Comparison of ENCODE assay signal across 11 cellular contexts in genomic region chr12:94157891-94158495, GRCh38. TPM values are rescaled to one million over a fixed set of nuclear protein-coding genes. Genes with fewer than 3 reads are reported as not detected.
DNase-seq lines count a peak whose midpoint lies in the region; ATAC-seq and TF ChIP-seq lines count a peak whose summit lies in the region.
"Had no signal": no experiment of that assay in that cellular context is flagged by ENCODE, and none has a peak within 500 bp of the region (broad histone marks: within the 10 kb centered on the region; RNA-seq: fewer than 3 reads in every experiment).

No MANE protein-coding gene starts in this region.

- H3K4me3 ChIP-seq in prostate gland = no peak overlapping the region
- no peak overlapping the region for H3K4me3 ChIP-seq in vagina
- H3K4me3 ChIP-seq in mammary epithelial cell (replicated peaks in 1 of 3; ENCODE audit: insufficient read depth in 1 of 3, low read depth in 2 of 3, low read length in 3 of 3) = no peak overlapping the region

- H3K79me2 ChIP-seq in mammary epithelial cell (ENCODE audit: insufficient read depth, low read length) = no peaks in the 10 kb centered on the region

- no peaks in the 10 kb centered on the region for H3K36me3 ChIP-seq in prostate gland
- H3K36me3 ChIP-seq in vagina = no peaks in the 10 kb centered on the region
- no peaks in the 10 kb centered on the region for H3K36me3 ChIP-seq in mammary epithelial cell (ENCODE audit: insufficient read depth, low read length)

- no peak overlapping the region for H3K9ac ChIP-seq in mammary epithelial cell (ENCODE audit: insufficient read depth, low read length)

- no peak for TF ChIP-seq POLR2A in prostate gland (IDR thresholded peaks at IDR 0.05)
- no peak for TF ChIP-seq POLR2A in vagina (IDR thresholded peaks at IDR 0.05)

- TF ChIP-seq CTCF in prostate gland (IDR thresholded peaks at IDR 0.05) = no peak
- no peak for TF ChIP-seq CTCF in vagina (IDR thresholded peaks at IDR 0.05)
- TF ChIP-seq CTCF in mammary epithelial cell (conservative IDR thresholded peaks at IDR 0.05 in 1 of 2, IDR thresholded peaks at IDR 0.05 in 1 of 2; ENCODE audit: extremely low read depth in 1 of 2, insufficient read depth in 1 of 2, low read depth in 1 of 2, low read length in 2 of 2) = no peak

- in situ Hi-C loops in mammary epithelial cell (cut with MboI; ENCODE audit: low sequenced_read_pairs in 2 of 2) = no loop called here

- no peak overlapping the region for H2AFZ ChIP-seq in mammary epithelial cell (ENCODE audit: low read depth, low read length)

- H3K4me3 Mint-ChIP-seq in activated naive CD8-positive, alpha-beta T cell treated with anti-CD3 and anti-CD28 coated beads, Interleukin-2, amount 10 ng/mL, durations not matched to agents 7 days and 5 days = no peak overlapping the region
- H3K4me3 Mint-ChIP-seq in activated naive CD8-positive, alpha-beta T cell treated with anti-CD3 and anti-CD28 coated beads, Interleukin-2, amount 50 U/mL, for 24 hours = no peak overlapping the region
- H3K4me3 Mint-ChIP-seq: WTC11 had no signal

- H3K27ac ChIP-seq in prostate gland = no peak overlapping the region
- H3K27ac ChIP-seq in vagina = no peak overlapping the region
- H3K27ac ChIP-seq in mammary epithelial cell (ENCODE audit: insufficient read depth, low read depth, low read length) = no peak overlapping the region
- H3K27ac ChIP-seq: C4-2B had no signal

- no peaks in the 10 kb centered on the region for H3K27me3 Mint-ChIP-seq in activated naive CD8-positive, alpha-beta T cell treated with anti-CD3 and anti-CD28 coated beads, Interleukin-2, amount 10 ng/mL, durations not matched to agents 7 days and 5 days
- H3K27me3 Mint-ChIP-seq in activated naive CD8-positive, alpha-beta T cell treated with anti-CD3 and anti-CD28 coated beads, Interleukin-2, amount 50 U/mL, for 24 hours = no peaks in the 10 kb centered on the region

- H3K9me3 ChIP-seq in prostate gland (no peaks in the 10 kb centered on the region), vagina (no peaks in the 10 kb centered on the region), mammary epithelial cell (replicated peaks; ENCODE audit: insufficient read depth, low read length) (no peaks in the 10 kb centered on the region)

- no peaks in the 10 kb centered on the region for H4K20me1 ChIP-seq in mammary epithelial cell (ENCODE audit: insufficient read depth, low read length)

- CTCF ChIA-PET in mammary epithelial cell (lab: Charles Lee; ENCODE audit: low non-redundant PET) = no interaction called here

- POLR2A ChIA-PET in activated naive CD8-positive, alpha-beta T cell treated with anti-CD3 and anti-CD28 coated beads, Interleukin-2, amount 10 ng/mL, durations not matched to agents 7 days and 5 days (lab: Charles Lee) = interaction anchor here (1.2 kb wide), 1 partner anchor 16 kb away, joined by 4 read pairs; no protein-coding TSS in a partner anchor

- H3K36me3 Mint-ChIP-seq in activated naive CD8-positive, alpha-beta T cell treated with anti-CD3 and anti-CD28 coated beads, Interleukin-2, amount 10 ng/mL, durations not matched to agents 7 days and 5 days = peaks cover 57% of the 10 kb centered on the region
- peaks cover 5% of the 10 kb centered on the region for H3K36me3 Mint-ChIP-seq in activated naive CD8-positive, alpha-beta T cell treated with anti-CD3 and anti-CD28 coated beads, Interleukin-2, amount 50 U/mL, for 24 hours (ENCODE audit: low read depth)
- H3K36me3 Mint-ChIP-seq: WTC11 had no signal

- ATAC-seq in activated naive CD8-positive, alpha-beta T cell treated with anti-CD3 and anti-CD28 coated beads, Interleukin-2, amount 10 ng/mL, durations not matched to agents 7 days and 5 days (ENCODE audit: low read depth) = no peak
- no peak for ATAC-seq in activated naive CD8-positive, alpha-beta T cell treated with anti-CD3 and anti-CD28 coated beads, Interleukin-2, amount 50 U/mL, for 24 hours
- peak; percentile 74 for ATAC-seq in HG02973 (IDR thresholded peaks at IDR 0.05; ENCODE audit: unreplicated experiment)
- ATAC-seq: WTC11 had no signal

- H3K4me1 Mint-ChIP-seq in activated naive CD8-positive, alpha-beta T cell treated with anti-CD3 and anti-CD28 coated beads, Interleukin-2, amount 10 ng/mL, durations not matched to agents 7 days and 5 days = peaks cover 27% of the 10 kb centered on the region
- H3K4me1 Mint-ChIP-seq in activated naive CD8-positive, alpha-beta T cell treated with anti-CD3 and anti-CD28 coated beads, Interleukin-2, amount 50 U/mL, for 24 hours = peaks cover 16% of the 10 kb centered on the region

- H3K27ac Mint-ChIP-seq in activated naive CD8-positive, alpha-beta T cell treated with anti-CD3 and anti-CD28 coated beads, Interleukin-2, amount 10 ng/mL, durations not matched to agents 7 days and 5 days = peak overlapping the region; percentile 8
- H3K27ac Mint-ChIP-seq in activated naive CD8-positive, alpha-beta T cell treated with anti-CD3 and anti-CD28 coated beads, Interleukin-2, amount 50 U/mL, for 24 hours = no peak overlapping the region
- H3K27ac Mint-ChIP-seq: WTC11 had no signal

- dilution Hi-C loops in mammary epithelial cell (cut with HindIII; ENCODE audit: low sequenced_read_pairs) = no loop called here

- intact Hi-C loops in prostate gland (cut with DNase I) = no loop called here
- intact Hi-C loops in vagina (cut with DNase I) = no loop called here
- intact Hi-C loops in mammary epithelial cell (cut with micrococcal nuclease) = no loop called here

- H3K4me1 ChIP-seq in prostate gland (replicated peaks) = no peaks in the 10 kb centered on the region
- H3K4me1 ChIP-seq in vagina = no peaks in the 10 kb centered on the region
- no peaks in the 10 kb centered on the region for H3K4me1 ChIP-seq in mammary epithelial cell (ENCODE audit: insufficient read depth, low read length)

- H3K27me3 ChIP-seq in prostate gland (replicated peaks; ENCODE audit: insufficient read depth) = no peaks in the 10 kb centered on the region
- H3K27me3 ChIP-seq in vagina = no peaks in the 10 kb centered on the region
- peaks cover 4% of the 10 kb centered on the region for H3K27me3 ChIP-seq in mammary epithelial cell (ENCODE audit: insufficient read depth, low read length)

- no TSS peak for BruUV-seq in mammary epithelial cell (replicated peaks; lab: Mats Ljungman, UMichigan)

- 58% methylated on average over 8 of the region's 8 CpGs for WGBS in prostate gland
- 69% methylated on average over 8 of the region's 8 CpGs for WGBS in mammary epithelial cell (ENCODE audit: low coverage, missing lambda C conversion rate)

- DNase-seq in activated naive CD8-positive, alpha-beta T cell treated with anti-CD3 and anti-CD28 coated beads, Interleukin-2, amount 10 ng/mL, durations not matched to agents 7 days and 5 days = no peak
- no peak for DNase-seq in activated naive CD8-positive, alpha-beta T cell treated with anti-CD3 and anti-CD28 coated beads, Interleukin-2, amount 50 U/mL, for 24 hours
- DNase-seq in NCI-H748 (lab: John Stamatoyannopoulos, UW; ENCODE audit: unreplicated experiment) (peak; percentile 69), prostate gland (ENCODE audit: low spot score) (no peak), vagina (ENCODE audit: extremely low spot score in 2 of 2) (no peak), mammary epithelial cell (no peak), NCI-H226 (no peak)
- DNase-seq: IMR-90 had no signal

- no peak overlapping the region for H3K4me2 ChIP-seq in mammary epithelial cell (ENCODE audit: insufficient read depth, low read depth, low read length)

- H3K9me3 Mint-ChIP-seq in activated naive CD8-positive, alpha-beta T cell treated with anti-CD3 and anti-CD28 coated beads, Interleukin-2, amount 10 ng/mL, durations not matched to agents 7 days and 5 days = no peaks in the 10 kb centered on the region
- H3K9me3 Mint-ChIP-seq in activated naive CD8-positive, alpha-beta T cell treated with anti-CD3 and anti-CD28 coated beads, Interleukin-2, amount 50 U/mL, for 24 hours = no peaks in the 10 kb centered on the region

RNA-seq across cellular contexts. Expression of gene PLXNC1, which starts 9.6 kb away (rescaled TPM):
- 10 to 100 TPM; 40.6 to 44.3 TPM for total RNA-seq in activated naive CD8-positive, alpha-beta T cell treated with anti-CD3 and anti-CD28 coated beads, Interleukin-2, amount 10 ng/mL, durations not matched to agents 7 days and 5 days
- 100 to 1,000 TPM in 1 of 2 donors, 1 to 10 TPM in 1; 2.7 to 118 TPM for total RNA-seq in prostate gland
- 14.2 TPM for total RNA-seq in vagina
- 1 to 10 TPM in 1 of 2 donors, under 1 TPM in 1; 0.61 to 3.2 TPM for total RNA-seq in mammary epithelial cell
- polyA plus RNA-seq in mammary epithelial cell = 0.48 TPM
- polyA minus RNA-seq in mammary epithelial cell = 1.1 TPM
